ENCODE assay signal across 33 cellular contexts in genomic region chr14:59787045-59787674, GRCh38.
A peak's percentile ranks its signal among the peaks of the same experiment; 100 is the strongest.
DNase-seq lines count a peak whose midpoint lies in the region; ATAC-seq and TF ChIP-seq lines count a peak whose summit lies in the region.
"Had no signal": no experiment of that assay in that cellular context is flagged by ENCODE, and none has a peak within 500 bp of the region (broad histone marks: within the 10 kb centered on the region; RNA-seq: fewer than 3 reads in every experiment).

No MANE protein-coding gene starts in this region.

- H2BK12ac ChIP-seq in trophoblast cell (ENCODE audit: low read length), result no peak overlapping the region

- H3K23ac ChIP-seq in trophoblast cell (ENCODE audit: low read length), result no peak overlapping the region

- H2AK5ac ChIP-seq in trophoblast cell (ENCODE audit: low read length), result no peak overlapping the region

- peaks cover 5% of the 10 kb centered on the region; the same call in 2 of the 3 replicates for H3K4me1 Mint-ChIP-seq in GM23338
- no peaks in the 10 kb centered on the region for H3K4me1 Mint-ChIP-seq in activated T-helper 1 cell treated with anti-CD3 and anti-CD28 coated beads, Interleukin-12 subunit alpha, Interleukin-12 subunit beta, Interleukin-2, Interleukin-4 antibody, amounts not matched to agents 30 ng/mL and 10 ng/mL and 1 ng/mL, durations not matched to agents 14 hours and 24 hours and 36 hours (ENCODE audit: low read depth)
- H3K4me1 Mint-ChIP-seq: activated naive CD4-positive, alpha-beta T cell treated with anti-CD3 and anti-CD28 coated beads, Interleukin-2, amount 50 U/mL, for 24 hours; naive B cell had no signal

- no peaks in the 10 kb centered on the region for H3K27me3 Mint-ChIP-seq in GM23338 (ENCODE audit: insufficient read depth, low read depth, poor library complexity)
- H3K27me3 Mint-ChIP-seq in activated T-helper 1 cell treated with anti-CD3 and anti-CD28 coated beads, Interleukin-12 subunit alpha, Interleukin-12 subunit beta, Interleukin-2, Interleukin-4 antibody, amounts not matched to agents 30 ng/mL and 10 ng/mL and 1 ng/mL, durations not matched to agents 14 hours and 24 hours and 36 hours (ENCODE audit: insufficient read depth), result no peaks in the 10 kb centered on the region

- H3K27ac ChIP-seq in GM23338 (ENCODE audit: low read depth), result no peak overlapping the region
- H3K27ac ChIP-seq in trophoblast cell (ENCODE audit: low read depth, low read length), result no peak overlapping the region
- H3K27ac ChIP-seq: BLaER1 treated with 17β-estradiol and CSF1 and Interleukin-3, amounts not matched to agents 10 nM and 100 nM; cardiac muscle cell; colonic mucosa; heart left ventricle; neutrophil; prostate gland; right lobe of liver; transverse colon had no signal

- no peaks in the 10 kb centered on the region for H4K20me1 ChIP-seq in GM23338 (replicated peaks; ENCODE audit: insufficient read depth)
- H4K20me1 ChIP-seq: BLaER1 treated with 17β-estradiol and CSF1 and Interleukin-3, amounts not matched to agents 10 nM and 100 nM had no signal

- H2AFZ ChIP-seq in GM23338 (no peak overlapping the region), trophoblast cell (ENCODE audit: insufficient read depth, low read length, poor library complexity) (no peak overlapping the region)

- intact Hi-C loops in activated T-helper 1 cell treated with anti-CD3 and anti-CD28 coated beads, Interleukin-12 subunit alpha, Interleukin-12 subunit beta, Interleukin-2, Interleukin-4 antibody, amounts not matched to agents 30 ng/mL and 10 ng/mL and 1 ng/mL, durations not matched to agents 14 hours and 24 hours and 36 hours (cut with micrococcal nuclease), result no loop called here

- no peak overlapping the region for H4K12ac ChIP-seq in trophoblast cell (ENCODE audit: low read depth, low read length)

- no peak overlapping the region for H4K8ac ChIP-seq in trophoblast cell (ENCODE audit: low read depth, low read length)

- no peaks in the 10 kb centered on the region for H3K9me3 Mint-ChIP-seq in GM23338
- H3K9me3 Mint-ChIP-seq in activated T-helper 1 cell treated with anti-CD3 and anti-CD28 coated beads, Interleukin-12 subunit alpha, Interleukin-12 subunit beta, Interleukin-2, Interleukin-4 antibody, amounts not matched to agents 30 ng/mL and 10 ng/mL and 1 ng/mL, durations not matched to agents 14 hours and 24 hours and 36 hours, result no peaks in the 10 kb centered on the region
- H3K9me3 Mint-ChIP-seq: activated naive CD4-positive, alpha-beta T cell treated with anti-CD3 and anti-CD28 coated beads, Interleukin-2, amount 50 U/mL, for 24 hours; naive B cell had no signal

- no peak for TF ChIP-seq CTCF in GM23338 (conservative IDR thresholded peaks at IDR 0.05; ENCODE audit: low read depth in 2 of 2)

- no peak overlapping the region for H3K4ac ChIP-seq in trophoblast cell (ENCODE audit: low read depth, low read length)

- WGBS in trophoblast cell (ENCODE audit: extremely low coverage, insufficient coverage, insufficient read length), result no CpG with 5 or more reads among the region's 2 CpGs

- no peaks in the 10 kb centered on the region for H3K36me3 Mint-ChIP-seq in GM23338 (ENCODE audit: low read depth)
- no peaks in the 10 kb centered on the region for H3K36me3 Mint-ChIP-seq in activated T-helper 1 cell treated with anti-CD3 and anti-CD28 coated beads, Interleukin-12 subunit alpha, Interleukin-12 subunit beta, Interleukin-2, Interleukin-4 antibody, amounts not matched to agents 30 ng/mL and 10 ng/mL and 1 ng/mL, durations not matched to agents 14 hours and 24 hours and 36 hours (ENCODE audit: low read depth)
- H3K36me3 Mint-ChIP-seq: activated naive CD4-positive, alpha-beta T cell treated with anti-CD3 and anti-CD28 coated beads, Interleukin-2, amount 50 U/mL, for 24 hours; naive B cell had no signal

- H2BK5ac ChIP-seq in trophoblast cell (ENCODE audit: low read depth, low read length, poor library complexity), result no peak overlapping the region

- H3K79me1 ChIP-seq in trophoblast cell (ENCODE audit: low read length), result no peaks in the 10 kb centered on the region

- H3K9ac ChIP-seq in trophoblast cell (ENCODE audit: low read length), result peak overlapping the region; percentile 27
- H3K9ac ChIP-seq: BLaER1 treated with 17β-estradiol and CSF1 and Interleukin-3, amounts not matched to agents 10 nM and 100 nM had no signal

- H3K79me2 ChIP-seq in GM23338 (replicated peaks; ENCODE audit: insufficient read depth) (no peaks in the 10 kb centered on the region), trophoblast cell (ENCODE audit: control insufficient read depth, insufficient read depth, low read length, poor library complexity) (no peaks in the 10 kb centered on the region)

- no peak overlapping the region for H3K4me3 Mint-ChIP-seq in GM23338
- no peak overlapping the region for H3K4me3 Mint-ChIP-seq in activated T-helper 1 cell treated with anti-CD3 and anti-CD28 coated beads, Interleukin-12 subunit alpha, Interleukin-12 subunit beta, Interleukin-2, Interleukin-4 antibody, amounts not matched to agents 30 ng/mL and 10 ng/mL and 1 ng/mL, durations not matched to agents 14 hours and 24 hours and 36 hours
- H3K4me3 Mint-ChIP-seq: activated naive CD4-positive, alpha-beta T cell treated with anti-CD3 and anti-CD28 coated beads, Interleukin-2, amount 50 U/mL, for 24 hours; naive B cell had no signal

- H3K27ac Mint-ChIP-seq in GM23338, result no peak overlapping the region
- H3K27ac Mint-ChIP-seq in activated T-helper 1 cell treated with anti-CD3 and anti-CD28 coated beads, Interleukin-12 subunit alpha, Interleukin-12 subunit beta, Interleukin-2, Interleukin-4 antibody, amounts not matched to agents 30 ng/mL and 10 ng/mL and 1 ng/mL, durations not matched to agents 14 hours and 24 hours and 36 hours, result no peak overlapping the region
- H3K27ac Mint-ChIP-seq: activated naive CD4-positive, alpha-beta T cell treated with anti-CD3 and anti-CD28 coated beads, Interleukin-2, amount 50 U/mL, for 24 hours had no signal

- no peak overlapping the region for H3K14ac ChIP-seq in trophoblast cell (ENCODE audit: low read length)

- DNase-seq in GM23338 (ENCODE audit: low spot score) (peak; percentile 31), NCI-H82 (lab: John Stamatoyannopoulos, UW) (peak; percentile 91), brain pericyte (ENCODE audit: low read depth, low spot score) (peak; percentile 7), trophoblast cell (no peak), COR-L47 (lab: John Stamatoyannopoulos, UW) (no peak), NCI-H526 (lab: John Stamatoyannopoulos, UW) (no peak)
- DNase-seq in activated T-helper 1 cell treated with anti-CD3 and anti-CD28 coated beads, Interleukin-12 subunit alpha, Interleukin-12 subunit beta, Interleukin-2, Interleukin-4 antibody, amounts not matched to agents 30 ng/mL and 10 ng/mL and 1 ng/mL, durations not matched to agents 14 hours and 24 hours and 36 hours (ENCODE audit: low spot score), result no peak
- DNase-seq: activated CD4-positive, alpha-beta T cell treated with anti-CD3 and anti-CD28 coated beads for 4 hours; activated T-cell treated with anti-CD3 and anti-CD28 coated beads for 4 hours; anterior cingulate cortex; Caco-2; colonic mucosa; DND-41; effector CD4-positive, alpha-beta T cell; heart left ventricle; midbrain; naive B cell; NCI-H1105; NCI-H187; NCI-H510A; right lobe of liver; Right ventricle myocardium superior; stimulated activated CD4-positive, alpha-beta T cell treated with anti-CD3 and anti-CD28 coated beads, Interleukin-4, amount 100 ng/mL, for 24 hours; T-helper 2 cell; transverse colon had no signal

- no peaks in the 10 kb centered on the region for H3F3A ChIP-seq in GM23338 (replicated peaks; ENCODE audit: low read depth)

- H3K18ac ChIP-seq in trophoblast cell (ENCODE audit: low read length), result no peak overlapping the region

- no peaks in the 10 kb centered on the region for H3K9me2 ChIP-seq in GM23338 (ENCODE audit: insufficient read depth)

- H4K91ac ChIP-seq in trophoblast cell (ENCODE audit: low read depth, low read length), result no peak overlapping the region

- H3K4me2 ChIP-seq in GM23338, result no peak overlapping the region
- H3K4me2 ChIP-seq in trophoblast cell (ENCODE audit: low read length), result no peak overlapping the region
- H3K4me2 ChIP-seq: BLaER1 treated with 17β-estradiol and CSF1 and Interleukin-3, amounts not matched to agents 10 nM and 100 nM had no signal

- H3K27me3 ChIP-seq in GM23338 (ENCODE audit: insufficient read depth) (no peaks in the 10 kb centered on the region), trophoblast cell (ENCODE audit: insufficient read depth, low read length) (no peaks in the 10 kb centered on the region)
- H3K27me3 ChIP-seq: BLaER1 treated with 17β-estradiol and CSF1 and Interleukin-3, amounts not matched to agents 10 nM and 100 nM; cardiac muscle cell; colonic mucosa; heart left ventricle; neutrophil; right lobe of liver; transverse colon had no signal

- H3K36me3 ChIP-seq in GM23338 (ENCODE audit: insufficient read depth) (no peaks in the 10 kb centered on the region), trophoblast cell (ENCODE audit: control insufficient read depth in 1 of 2, insufficient read depth in 2 of 2, low read length in 2 of 2) (no peaks in the 10 kb centered on the region)
- H3K36me3 ChIP-seq: BLaER1 treated with 17β-estradiol and CSF1 and Interleukin-3, amounts not matched to agents 10 nM and 100 nM; cardiac muscle cell; colonic mucosa; heart left ventricle; neutrophil; prostate gland; right lobe of liver had no signal

- H3K9me3 ChIP-seq in trophoblast cell (ENCODE audit: insufficient read depth, low read depth, low read length), result no peaks in the 10 kb centered on the region
- H3K9me3 ChIP-seq: BLaER1 treated with 17β-estradiol and CSF1 and Interleukin-3, amounts not matched to agents 10 nM and 100 nM; Caco-2; colonic mucosa; heart left ventricle; neutrophil; prostate gland; right lobe of liver; transverse colon had no signal

- H3K4me1 ChIP-seq in GM23338 (ENCODE audit: insufficient read depth), result peaks cover 4% of the 10 kb centered on the region; the same call in 1 of the 2 replicates
- no peaks in the 10 kb centered on the region for H3K4me1 ChIP-seq in trophoblast cell (ENCODE audit: control insufficient read depth in 1 of 2, insufficient read depth in 2 of 2, low read length in 2 of 2)
- H3K4me1 ChIP-seq: BLaER1 treated with 17β-estradiol and CSF1 and Interleukin-3, amounts not matched to agents 10 nM and 100 nM; Caco-2; colonic mucosa; heart left ventricle; prostate gland; transverse colon had no signal

- no peak overlapping the region for H2BK120ac ChIP-seq in trophoblast cell (ENCODE audit: insufficient read depth, low read length, poor library complexity)

- peak; percentile 79 for ATAC-seq in GM23338
- no peak for ATAC-seq in HG02642 (IDR thresholded peaks at IDR 0.05; ENCODE audit: poor library complexity, unreplicated experiment)
- ATAC-seq: heart left ventricle, K562, Panc1 had no signal

- H3K4me3 ChIP-seq in GM23338 (no peak overlapping the region), trophoblast cell (ENCODE audit: low read depth, low read length) (no peak overlapping the region)
- H3K4me3 ChIP-seq: BLaER1 treated with 17β-estradiol and CSF1 and Interleukin-3, amounts not matched to agents 10 nM and 100 nM; cardiac muscle cell; colonic mucosa; heart left ventricle; K562; prostate gland; right lobe of liver; transverse colon had no signal

TF ChIP-seq in GM23338, 12 proteins besides CTCF, POLR2A, EP300 and RAD21 (continues in another document):
- no peak for TF ChIP-seq JUNB (IDR thresholded peaks at IDR 0.05; ENCODE audit: unreplicated experiment)

Comparison
In these comparisons a context has a peak if more than half of its experiments do, and no peak if none do; other contexts are left out.
1. DNase-seq: peak in GM23338 (single experiment), NCI-H82 (single experiment) and brain pericyte (single experiment); none in trophoblast cell (0 of 2), activated T-helper 1 cell treated with anti-CD3 and anti-CD28 coated beads, Interleukin-12 subunit alpha, Interleukin-12 subunit beta, Interleukin-2, Interleukin-4 antibody, amounts not matched to agents 30 ng/mL and 10 ng/mL and 1 ng/mL, durations not matched to agents 14 hours and 24 hours and 36 hours (single experiment), COR-L47 (single experiment) and NCI-H526 (0 of 2).